8 cellular contexts compared by ENCODE assay signal in genomic region chr9:127555830-127556820, GRCh38. TPM values are rescaled to one million over a fixed set of nuclear protein-coding genes. Genes with fewer than 3 reads are reported as not detected.
DNase-seq lines count a peak whose midpoint lies in the region; ATAC-seq, FAIRE-seq and TF ChIP-seq lines count a peak whose summit lies in the region.

No MANE protein-coding gene starts in this region.

- H3K9me3 Mint-ChIP-seq in T-helper 1 cell treated with Interleukin-12 subunit alpha and Interleukin-12 subunit beta and Interleukin-4 antibody, amounts not matched to agents 30 μg/mL and 1 μg/mL, for 36 hours = no peaks in the 10 kb centered on the region

- H3K27ac ChIP-seq in keratinocyte (ENCODE audit: control insufficient read depth, insufficient read depth, low read length) = peak overlapping the region; percentile 83

- H3K36me3 ChIP-seq in keratinocyte (ENCODE audit: control insufficient read depth in 2 of 2, extremely low read depth in 1 of 2, insufficient read depth in 2 of 2, low read length in 2 of 2) = peaks cover 39 to 70% of the 10 kb centered on the region in 2 experiments

- peak overlapping the region; percentile 70 for H3K9ac ChIP-seq in keratinocyte (ENCODE audit: control insufficient read depth, extremely low read depth, insufficient read depth, low read length)

- TF ChIP-seq POLR2A in H54 (IDR thresholded peaks at IDR 0.05; ENCODE audit: low read depth, low read length) = no peak

- peaks cover 10% of the 10 kb centered on the region for H3K9me1 ChIP-seq in keratinocyte (ENCODE audit: control insufficient read depth, extremely low read depth, insufficient read depth, low read length)

- in situ Hi-C loops in astrocyte of the cerebellum (cut with HindIII; ENCODE audit: low sequenced_read_pairs) = no loop called here

- no peaks in the 10 kb centered on the region for H3K27me3 ChIP-seq in keratinocyte (ENCODE audit: control insufficient read depth, extremely low read depth, insufficient read depth, low read length)

- peaks cover 26% of the 10 kb centered on the region for H4K20me1 ChIP-seq in keratinocyte (ENCODE audit: control insufficient read depth, extremely low read depth, insufficient read depth, low read length)

- DNase-seq in H54 (ENCODE audit: insufficient read length, low spot score) (peak; percentile 98), astrocyte of the cerebellum (ENCODE audit: low read depth) (peak; percentile 91), keratinocyte (ENCODE audit: low read depth, low spot score) (peak; percentile 94)
- DNase-seq in stimulated activated CD4-positive, alpha-beta T cell treated with anti-CD3 and anti-CD28 coated beads, Interleukin-4, amount 100 ng/mL, for 1 hour = peak; percentile 42
- DNase-seq in effector CD8-positive, alpha-beta T cell (lab: John Stamatoyannopoulos, UW) = no peak

- dilution Hi-C loops in keratinocyte (cut with MboI; ENCODE audit: extremely low pct_ligation_motif_present, low sequenced_read_pairs) = no loop called here

- no peak overlapping the region for H2AFZ ChIP-seq in keratinocyte (ENCODE audit: control insufficient read depth, low read length)

- no peak for TF ChIP-seq CTCF in astrocyte of the cerebellum (IDR thresholded peaks at IDR 0.05; ENCODE audit: low read depth, low read length, missing control alignments)
- TF ChIP-seq CTCF in keratinocyte (optimal IDR thresholded peaks at IDR 0.05 in 1 of 3, IDR thresholded peaks at IDR 0.05 in 1 of 3, conservative IDR thresholded peaks at IDR 0.05 in 1 of 3; ENCODE audit: extremely low read depth in 1 of 3, insufficient read depth in 2 of 3, low read length in 3 of 3) = no peak

- no peak overlapping the region for H3K4me3 ChIP-seq in astrocyte of the cerebellum (ENCODE audit: low read depth, low read length)
- H3K4me3 ChIP-seq in keratinocyte (ENCODE audit: control insufficient read depth in 2 of 3, extremely low read depth in 1 of 3, insufficient read depth in 2 of 3, low read depth in 1 of 3, low read length in 3 of 3) = peak overlapping the region in 2 of 3 experiments; percentile 38 to 51

- H3K27me3 Mint-ChIP-seq in T-helper 1 cell treated with Interleukin-12 subunit alpha and Interleukin-12 subunit beta and Interleukin-4 antibody, amounts not matched to agents 30 μg/mL and 1 μg/mL, for 36 hours (ENCODE audit: low read depth) = no peaks in the 10 kb centered on the region

- peaks cover 88% of the 10 kb centered on the region for H3K79me2 ChIP-seq in keratinocyte (ENCODE audit: control insufficient read depth, insufficient read depth, low read length)

- peak overlapping the region; percentile 81 for H3K4me2 ChIP-seq in keratinocyte (ENCODE audit: control insufficient read depth, extremely low read depth, insufficient read depth, low read depth, low read length)

- peak; percentile 92 for FAIRE-seq in H54 (lab: Jason Lieb, UNC)
- FAIRE-seq in keratinocyte (lab: Jason Lieb, UNC) = peak; percentile 100

- ATAC-seq in GM19328 (IDR thresholded peaks at IDR 0.05; ENCODE audit: unreplicated experiment) (no peak), GM18511 (IDR thresholded peaks at IDR 0.05; ENCODE audit: unreplicated experiment) (no peak)

- peaks cover 58% of the 10 kb centered on the region for H3K4me1 Mint-ChIP-seq in T-helper 1 cell treated with Interleukin-12 subunit alpha and Interleukin-12 subunit beta and Interleukin-4 antibody, amounts not matched to agents 30 μg/mL and 1 μg/mL, for 36 hours (ENCODE audit: low read depth)

- no peaks in the 10 kb centered on the region for H3K9me3 ChIP-seq in keratinocyte (ENCODE audit: control insufficient read depth, low read depth, low read length)

- peaks cover 20% of the 10 kb centered on the region for H3K36me3 Mint-ChIP-seq in T-helper 1 cell treated with Interleukin-12 subunit alpha and Interleukin-12 subunit beta and Interleukin-4 antibody, amounts not matched to agents 30 μg/mL and 1 μg/mL, for 36 hours (ENCODE audit: low read depth)

- peak overlapping the region; percentile 66 for H3K4me3 Mint-ChIP-seq in T-helper 1 cell treated with Interleukin-12 subunit alpha and Interleukin-12 subunit beta and Interleukin-4 antibody, amounts not matched to agents 30 μg/mL and 1 μg/mL, for 36 hours

- H3K27ac Mint-ChIP-seq in T-helper 1 cell treated with Interleukin-12 subunit alpha and Interleukin-12 subunit beta and Interleukin-4 antibody, amounts not matched to agents 30 μg/mL and 1 μg/mL, for 36 hours = peak overlapping the region; percentile 86

- peaks cover 65% of the 10 kb centered on the region for H3K4me1 ChIP-seq in keratinocyte (ENCODE audit: control insufficient read depth, extremely low read depth, insufficient read depth, low read length)

RNA-seq across cellular contexts. Expression of gene STXBP1, which starts 56.0 kb away (rescaled TPM):
- polyA plus RNA-seq in keratinocyte = 7.8 to 22.2 TPM (median 17.1 TPM) in 3 replicates
- polyA plus RNA-seq in keratinocyte (2011; ENCODE audit: low read depth) = 19.1 TPM
- 26.8 and 30.2 TPM in 2 replicates for polyA plus RNA-seq in keratinocyte (2011; cell fraction: cytosol; rRNA removed)
- polyA plus RNA-seq in keratinocyte (2011; cell fraction: nucleus; rRNA removed) = 37.0 and 43.4 TPM in 2 replicates
- polyA plus RNA-seq in keratinocyte (2012; ENCODE audit: low replicate concordance) = 22.7 and 30.0 TPM in 2 replicates
- 18.2 to 43.8 TPM (median 24.5 TPM) in 3 replicates for polyA minus RNA-seq in keratinocyte
- polyA minus RNA-seq in keratinocyte (2011; cell fraction: cytosol; rRNA and poly(A)+ RNA removed) = 21.1 TPM
- 16.2 and 26.9 TPM in 2 replicates for polyA minus RNA-seq in keratinocyte (2011; cell fraction: nucleus; rRNA and poly(A)+ RNA removed)
